ENCODE assay signal across 23 cellular contexts in genomic region chr7:2015251-2015871, GRCh38.
DNase-seq lines count a peak whose midpoint lies in the region; ATAC-seq and TF ChIP-seq lines count a peak whose summit lies in the region.
"Had no signal": no experiment of that assay in that cellular context is flagged by ENCODE, and none has a peak within 500 bp of the region (broad histone marks: within the 10 kb centered on the region; RNA-seq: fewer than 3 reads in every experiment).

No MANE protein-coding gene starts in this region.

- H3K4me2 ChIP-seq in osteoblast (ENCODE audit: insufficient read depth, low read length): no peak overlapping the region
- H3K4me2 ChIP-seq: KMS-11, PC-9 had no signal

- H3K27me3 Mint-ChIP-seq in osteocyte (ENCODE audit: unreplicated experiment): no peaks in the 10 kb centered on the region
- no peaks in the 10 kb centered on the region for H3K27me3 Mint-ChIP-seq in activated naive CD4-positive, alpha-beta T cell treated with anti-CD3 and anti-CD28 coated beads for 36 hours (ENCODE audit: low read depth)
- H3K27me3 Mint-ChIP-seq: CD4-positive, alpha-beta T cell had no signal

- H3K4me1 ChIP-seq in left ventricle myocardium inferior (peaks cover 35% of the 10 kb centered on the region), osteoblast (ENCODE audit: insufficient read depth, low read length) (peaks cover 15% of the 10 kb centered on the region)
- H3K4me1 ChIP-seq: pancreas had no signal

- no peak overlapping the region for H3K27ac ChIP-seq in left ventricle myocardium inferior (replicated peaks)
- H3K27ac ChIP-seq in osteoblast (ENCODE audit: low read depth, low read length): no peak overlapping the region
- H3K27ac ChIP-seq: gastroesophageal sphincter, KMS-11, pancreas, PC-9, SK-N-MC had no signal

- peaks cover 6% of the 10 kb centered on the region for H3K36me3 Mint-ChIP-seq in osteocyte (ENCODE audit: unreplicated experiment)
- peaks cover 2% of the 10 kb centered on the region for H3K36me3 Mint-ChIP-seq in activated naive CD4-positive, alpha-beta T cell treated with anti-CD3 and anti-CD28 coated beads for 36 hours (ENCODE audit: low read depth)

- H2AFZ ChIP-seq in osteoblast (ENCODE audit: low read length): no peak overlapping the region
- H2AFZ ChIP-seq: PC-9 had no signal

- no peaks in the 10 kb centered on the region for H3K9me3 Mint-ChIP-seq in osteocyte (ENCODE audit: unreplicated experiment)
- no peaks in the 10 kb centered on the region for H3K9me3 Mint-ChIP-seq in activated naive CD4-positive, alpha-beta T cell treated with anti-CD3 and anti-CD28 coated beads for 36 hours
- H3K9me3 Mint-ChIP-seq: CD4-positive, alpha-beta T cell had no signal

- no peaks in the 10 kb centered on the region for H3K27me3 ChIP-seq in left ventricle myocardium inferior (ENCODE audit: low read depth)
- no peaks in the 10 kb centered on the region for H3K27me3 ChIP-seq in osteoblast (ENCODE audit: insufficient read depth, low read length)
- H3K27me3 ChIP-seq: gastroesophageal sphincter, pancreas had no signal

- intact Hi-C loops in left ventricle myocardium inferior (cut with micrococcal nuclease): no loop called here
- intact Hi-C loops in activated naive CD4-positive, alpha-beta T cell treated with anti-CD3 and anti-CD28 coated beads for 36 hours (cut with micrococcal nuclease): loop anchor here (5.0 kb wide), 1 partner anchor 73 kb away; no protein-coding TSS in a partner anchor

- no peaks in the 10 kb centered on the region for H3K9me3 ChIP-seq in left ventricle myocardium inferior (replicated peaks)
- no peaks in the 10 kb centered on the region for H3K9me3 ChIP-seq in osteoblast (ENCODE audit: low read depth, low read length)
- H3K9me3 ChIP-seq: gastroesophageal sphincter, pancreas had no signal

- ATAC-seq in GM21360 (IDR thresholded peaks at IDR 0.05; ENCODE audit: unreplicated experiment) (no peak), HG02588 (IDR thresholded peaks at IDR 0.05; ENCODE audit: unreplicated experiment) (no peak)
- ATAC-seq: activated CD4-positive, CD25-positive, alpha-beta regulatory T cell treated with anti-CD3 and anti-CD28 coated beads, Interleukin-2, amount 50 U/mL, for 24 hours; gastroesophageal sphincter; GM12878; HCT116; left colon; pancreas had no signal

- CTCF ChIA-PET in activated naive CD4-positive, alpha-beta T cell treated with anti-CD3 and anti-CD28 coated beads for 36 hours (lab: Charles Lee): no interaction called here

- no peak overlapping the region for H3K4me3 Mint-ChIP-seq in osteocyte (ENCODE audit: unreplicated experiment)
- no peak overlapping the region for H3K4me3 Mint-ChIP-seq in activated naive CD4-positive, alpha-beta T cell treated with anti-CD3 and anti-CD28 coated beads for 36 hours
- H3K4me3 Mint-ChIP-seq: CD4-positive, alpha-beta T cell had no signal

- H3K4me3 ChIP-seq in left ventricle myocardium inferior (no peak overlapping the region), osteoblast (ENCODE audit: insufficient read depth, low read length) (no peak overlapping the region)
- H3K4me3 ChIP-seq: gastroesophageal sphincter, GM12878, pancreas, PC-9, SK-N-MC had no signal

- H3K4me1 Mint-ChIP-seq in osteocyte (ENCODE audit: unreplicated experiment): peaks cover 34% of the 10 kb centered on the region
- peaks cover 14% of the 10 kb centered on the region for H3K4me1 Mint-ChIP-seq in activated naive CD4-positive, alpha-beta T cell treated with anti-CD3 and anti-CD28 coated beads for 36 hours (ENCODE audit: low read depth)

- H4K20me1 ChIP-seq in osteoblast (ENCODE audit: insufficient read depth, low read length): no peaks in the 10 kb centered on the region

- H3K36me3 ChIP-seq in left ventricle myocardium inferior (peaks cover 4% of the 10 kb centered on the region), osteoblast (ENCODE audit: insufficient read depth, low read length) (no peaks in the 10 kb centered on the region)
- H3K36me3 ChIP-seq: pancreas had no signal

- TF ChIP-seq CTCF in left ventricle myocardium inferior (IDR thresholded peaks at IDR 0.05; ENCODE audit: borderline replicate concordance) (no peak), osteoblast (IDR thresholded peaks at IDR 0.05; ENCODE audit: extremely low read depth, low read depth, low read length) (no peak), osteocyte (IDR thresholded peaks at IDR 0.05) (no peak)

- DNase-seq in stimulated activated CD4-positive, alpha-beta T cell treated with anti-CD3 and anti-CD28 coated beads, Interleukin-4, amount 100 ng/mL, for 1 hour: peak; percentile 0
- no peak for DNase-seq in stimulated activated CD4-positive, alpha-beta T cell treated with anti-CD3 and anti-CD28 coated beads, Interleukin-2, amount 100 ng/mL, for 24 hours
- DNase-seq in left ventricle myocardium inferior (peak; percentile 7), osteoblast (ENCODE audit: insufficient read length, low spot score, missing footprints) (peak; percentile 80), osteocyte (ENCODE audit: extremely low spot score, unreplicated experiment) (no peak)
- DNase-seq in activated naive CD4-positive, alpha-beta T cell treated with anti-CD3 and anti-CD28 coated beads for 36 hours: no peak
- DNase-seq: activated CD8-positive, alpha-beta memory T cell treated with anti-CD3 and anti-CD28 coated beads for 24 hours; DMS53; NCI-H1930; NCI-H345; PC-9; small intestine had no signal

- H3K27ac Mint-ChIP-seq in osteocyte (ENCODE audit: unreplicated experiment): no peak overlapping the region
- H3K27ac Mint-ChIP-seq in activated naive CD4-positive, alpha-beta T cell treated with anti-CD3 and anti-CD28 coated beads for 36 hours: no peak overlapping the region
- H3K27ac Mint-ChIP-seq: CD4-positive, alpha-beta T cell had no signal

- H3K79me2 ChIP-seq in osteoblast (ENCODE audit: insufficient read depth, low read length): no peaks in the 10 kb centered on the region

Comparison
In these comparisons a context has a peak if more than half of its experiments do, and no peak if none do; other contexts are left out.
1. DNase-seq: peak in stimulated activated CD4-positive, alpha-beta T cell treated with anti-CD3 and anti-CD28 coated beads, Interleukin-4, amount 100 ng/mL, for 1 hour (single experiment), left ventricle myocardium inferior (single experiment) and osteoblast (single experiment); none in stimulated activated CD4-positive, alpha-beta T cell treated with anti-CD3 and anti-CD28 coated beads, Interleukin-2, amount 100 ng/mL, for 24 hours (0 of 2), osteocyte (single experiment) and activated naive CD4-positive, alpha-beta T cell treated with anti-CD3 and anti-CD28 coated beads for 36 hours (single experiment).